8 cellular contexts compared by ENCODE assay signal in the genomic region with DNA sequence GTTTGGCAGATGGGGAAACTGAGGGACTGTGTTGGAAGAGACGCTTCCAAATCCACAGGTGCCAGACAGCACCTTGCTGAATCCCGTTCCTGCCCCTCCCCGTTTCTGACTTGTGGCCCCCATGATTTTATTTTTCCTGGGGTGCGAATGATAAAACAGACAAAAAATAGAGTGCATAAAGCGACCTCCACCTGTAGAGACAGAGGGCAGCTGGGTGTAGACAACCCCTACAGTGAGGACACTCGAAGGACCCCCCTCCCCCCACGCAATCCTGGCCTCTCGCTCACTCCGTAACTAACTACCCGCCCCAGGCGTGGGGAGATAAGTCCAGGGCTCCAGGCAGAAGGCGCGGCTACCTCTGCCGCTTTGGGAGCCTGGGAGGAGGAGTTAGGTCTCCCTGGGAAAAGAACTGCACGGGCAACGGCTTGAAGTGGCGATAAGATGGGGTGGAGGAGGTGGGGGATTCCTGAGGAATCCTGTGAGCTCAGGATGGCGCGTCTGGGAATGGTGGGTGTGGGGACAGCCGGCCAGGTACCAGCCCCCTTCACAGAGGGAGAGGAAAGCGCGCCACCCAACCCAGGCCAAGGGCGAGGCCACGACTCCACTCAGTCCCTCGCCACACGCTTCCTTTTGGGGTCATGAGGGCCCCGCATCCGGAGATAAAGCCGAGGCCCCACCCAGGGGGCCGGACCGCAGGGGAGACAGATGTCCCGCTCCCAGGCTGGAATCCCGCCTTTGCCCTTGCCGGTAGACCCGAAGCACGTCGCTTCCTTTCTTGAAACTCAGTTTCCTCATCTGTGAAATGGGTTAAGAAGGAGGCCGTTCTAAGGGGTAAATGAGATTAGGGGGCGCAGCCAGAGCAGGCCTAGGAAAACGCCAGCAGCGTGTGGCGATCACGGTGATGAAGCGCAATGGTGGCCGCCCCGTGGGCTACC. TPM values are rescaled to one million over a fixed set of nuclear protein-coding genes. Genes with fewer than 3 reads are reported as not detected.
DNase-seq lines count a peak whose midpoint lies in the region; ATAC-seq and TF ChIP-seq lines count a peak whose summit lies in the region.

No MANE protein-coding gene starts in this region.

- no peak for TF ChIP-seq CTCF in fibroblast of mammary gland (conservative IDR thresholded peaks at IDR 0.05; ENCODE audit: control insufficient read depth, insufficient read depth, low read depth, low read length)

- H3K4me1 Mint-ChIP-seq in activated T-cell treated with anti-CD3 and anti-CD28 coated beads, Interleukin-2, amount 50 U/mL, for 4 hours (ENCODE audit: low read depth): peaks cover 41% of the 10 kb centered on the region
- peaks cover 23 to 67% (median 57%) of the 10 kb centered on the region in 4 donors for H3K4me1 Mint-ChIP-seq in naive thymus-derived CD8-positive, alpha-beta T cell

- peak overlapping the region; percentile 89 for H3K4me3 Mint-ChIP-seq in activated T-cell treated with anti-CD3 and anti-CD28 coated beads, Interleukin-2, amount 50 U/mL, for 4 hours
- peak overlapping the region; percentile 89 to 98 (median 94) for H3K4me3 Mint-ChIP-seq in naive thymus-derived CD8-positive, alpha-beta T cell

- H3K9me3 Mint-ChIP-seq in activated T-cell treated with anti-CD3 and anti-CD28 coated beads, Interleukin-2, amount 50 U/mL, for 4 hours: no peaks in the 10 kb centered on the region
- H3K9me3 Mint-ChIP-seq in naive thymus-derived CD8-positive, alpha-beta T cell: no peaks in the 10 kb centered on the region

- H3K36me3 Mint-ChIP-seq in activated T-cell treated with anti-CD3 and anti-CD28 coated beads, Interleukin-2, amount 50 U/mL, for 4 hours (ENCODE audit: insufficient read depth): no peaks in the 10 kb centered on the region
- H3K36me3 Mint-ChIP-seq in naive thymus-derived CD8-positive, alpha-beta T cell: peaks cover 0 to 8% (median 0%) of the 10 kb centered on the region in 3 donors

- POLR2A ChIA-PET in HEK293T (lab: Yijun Ruan, JAX): interaction anchor here (1.6 to 2.1 kb wide), 2 partner anchors 8 to 127 kb away, joined by 5 to 12 read pairs; a partner anchor contains a TSS
- POLR2A ChIA-PET in naive thymus-derived CD8-positive, alpha-beta T cell (lab: Charles Lee): interaction anchor here (0.7 to 4.2 kb wide), 19 partner anchors 8 to 181 kb away, joined by 3 to 69 read pairs (median 5); a partner anchor contains a TSS

- peak overlapping the region; percentile 79 for H3K4me3 ChIP-seq in fibroblast of mammary gland (ENCODE audit: control insufficient read depth, low read depth, low read length)

- CTCF ChIA-PET in HEK293T (lab: Yijun Ruan, JAX): no interaction called here

- peak overlapping the region; percentile 96 to 100 (median 98) for H3K27ac Mint-ChIP-seq in naive thymus-derived CD8-positive, alpha-beta T cell

- H3K27me3 Mint-ChIP-seq in activated T-cell treated with anti-CD3 and anti-CD28 coated beads, Interleukin-2, amount 50 U/mL, for 4 hours (ENCODE audit: low read depth): no peaks in the 10 kb centered on the region
- no peaks in the 10 kb centered on the region for H3K27me3 Mint-ChIP-seq in naive thymus-derived CD8-positive, alpha-beta T cell

- DNase-seq in NCI-H1092 treated with DMSO at 0.1 percent for 48 hours (lab: John Stamatoyannopoulos, UW) (peak; percentile 20), NCI-H1092 (lab: John Stamatoyannopoulos, UW) (no peak), HEK293T (ENCODE audit: extremely low spot score) (peak; percentile 38), NCI-H524 treated with DMSO at 0.1 percent for 48 hours (lab: John Stamatoyannopoulos, UW) (peak; percentile 13), fibroblast of mammary gland (ENCODE audit: low read depth) (peak; percentile 71)
- peak; percentile 13 for DNase-seq in activated T-cell treated with anti-CD3 and anti-CD28 coated beads, Interleukin-2, amount 50 U/mL, for 4 hours
- peak in 5 of 10 donors; percentile 40 to 72 (median 51) for DNase-seq in naive thymus-derived CD8-positive, alpha-beta T cell

- ATAC-seq in activated T-cell treated with anti-CD3 and anti-CD28 coated beads, Interleukin-2, amount 50 U/mL, for 4 hours: no peak
- ATAC-seq in naive thymus-derived CD8-positive, alpha-beta T cell: no peak
- ATAC-seq in GM21737 (IDR thresholded peaks at IDR 0.05; ENCODE audit: unreplicated experiment): no peak

TF ChIP-seq in HEK293T, 16 proteins besides CTCF, POLR2A, EP300 and RAD21:
- TF ChIP-seq SP1 (IDR thresholded peaks at IDR 0.05): no peak
- no peak for TF ChIP-seq ZNF384 (IDR thresholded peaks at IDR 0.05)
- 0 out of 2 replicates have a peak, but pooled peaks have one; percentile 18 for TF ChIP-seq L3MBTL2 (conservative IDR thresholded peaks at IDR 0.05)
- no peak for TF ChIP-seq HDGF (IDR thresholded peaks at IDR 0.05; ENCODE audit: borderline replicate concordance)
- TF ChIP-seq FOXA1 (IDR thresholded peaks at IDR 0.05): no peak

RNA-seq across cellular contexts. Expression of a gene that starts 1.9 kb away (rescaled TPM):
- total RNA-seq in activated T-cell treated with anti-CD3 and anti-CD28 coated beads, Interleukin-2, amount 50 U/mL, for 4 hours: 10 to 100 TPM; 42.8 to 58.0 (median 52.7) TPM
- 100 to 1,000 TPM; 143 to 144 TPM for total RNA-seq in naive thymus-derived CD8-positive, alpha-beta T cell
- polyA plus RNA-seq in naive thymus-derived CD8-positive, alpha-beta T cell: 10 to 100 TPM; 19.3 to 22.7 (median 19.8) TPM

RNA-seq across cellular contexts. Expression of a gene that starts 15.7 kb away (rescaled TPM):
- under 1 TPM; 0.05 to 0.61 (median 0.05) TPM for total RNA-seq in activated T-cell treated with anti-CD3 and anti-CD28 coated beads, Interleukin-2, amount 50 U/mL, for 4 hours
- total RNA-seq in naive thymus-derived CD8-positive, alpha-beta T cell: 1 to 10 TPM in 1 of 2 experiments, under 1 TPM in 1; 0.47 to 1.2 TPM
- under 1 TPM; 0.27 to 0.90 (median 0.73) TPM for polyA plus RNA-seq in naive thymus-derived CD8-positive, alpha-beta T cell

RNA-seq across cellular contexts. Expression of a gene that starts 21.2 kb away (rescaled TPM):
- total RNA-seq in activated T-cell treated with anti-CD3 and anti-CD28 coated beads, Interleukin-2, amount 50 U/mL, for 4 hours: under 1 TPM; 0.11 to 0.24 (median 0.23) TPM
- not detected for total RNA-seq in naive thymus-derived CD8-positive, alpha-beta T cell
- under 1 TPM in 2 of 3 donors, not detected in 1; 0.03 to 0.05 TPM for polyA plus RNA-seq in naive thymus-derived CD8-positive, alpha-beta T cell

RNA-seq across cellular contexts. Expression of a gene that starts 41.1 kb away (rescaled TPM):
- not detected for total RNA-seq in activated T-cell treated with anti-CD3 and anti-CD28 coated beads, Interleukin-2, amount 50 U/mL, for 4 hours
- total RNA-seq in naive thymus-derived CD8-positive, alpha-beta T cell: not detected
- polyA plus RNA-seq in naive thymus-derived CD8-positive, alpha-beta T cell: not detected
